In the genomic region with DNA sequence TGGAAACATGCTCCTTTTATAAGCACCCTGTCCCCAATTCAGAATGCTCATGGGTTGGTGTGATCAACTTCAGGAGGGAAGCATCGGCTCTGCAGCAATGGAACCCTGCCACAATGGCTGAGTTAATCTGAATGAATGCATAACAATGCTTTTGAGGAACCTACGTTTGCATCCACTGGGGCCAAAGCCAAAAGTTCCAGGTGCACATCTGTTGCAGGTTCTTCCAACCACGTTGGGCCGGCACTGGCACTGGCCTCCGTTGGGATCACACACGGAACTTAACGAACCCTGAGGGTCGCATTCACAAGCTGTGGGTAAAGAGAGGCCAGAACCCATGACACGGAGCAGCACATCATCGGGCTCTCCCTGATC, we compare ENCODE assay signal across 23 cellular contexts. TPM values are rescaled to one million over a fixed set of nuclear protein-coding genes. Genes with fewer than 3 reads are reported as not detected.
DNase-seq lines count a peak whose midpoint lies in the region; ATAC-seq, FAIRE-seq and TF ChIP-seq lines count a peak whose summit lies in the region.
"Had no signal": no experiment of that assay in that cellular context is flagged by ENCODE, and none has a peak within 500 bp of the region (broad histone marks: within the 10 kb centered on the region; RNA-seq: fewer than 3 reads in every experiment).

No MANE protein-coding gene starts in this region.

- H3K4me1 Mint-ChIP-seq in GM23338 (peaks cover 30% of the 10 kb centered on the region), WTC11 (peaks cover 20% of the 10 kb centered on the region)
- H3K4me1 Mint-ChIP-seq in stimulated activated naive CD8-positive, alpha-beta T cell treated with anti-CD3 and anti-CD28 coated beads, Interleukin-15, amount 100 ng/mL, for 72 hours = no peaks in the 10 kb centered on the region
- H3K4me1 Mint-ChIP-seq: CD4-positive, alpha-beta memory T cell; stimulated activated effector memory CD8-positive, alpha-beta T cell treated with anti-CD3 and anti-CD28 coated beads, Interleukin-12 subunit alpha, Interleukin-12 subunit beta, amount 100 ng/mL, for 72 hours had no signal

- H3F3A ChIP-seq in GM23338 (replicated peaks; ENCODE audit: low read depth) = no peaks in the 10 kb centered on the region

- H3K9me3 ChIP-seq in gastroesophageal sphincter (no peaks in the 10 kb centered on the region), skeletal muscle satellite cell (replicated peaks; ENCODE audit: low read length) (no peaks in the 10 kb centered on the region)
- H3K9me3 ChIP-seq: mucosa of descending colon had no signal

- H2AFZ ChIP-seq in GM23338 = no peak overlapping the region
- H2AFZ ChIP-seq: parathyroid adenoma had no signal

- H3K9ac ChIP-seq in skeletal muscle satellite cell (ENCODE audit: low read depth, low read length) = no peak overlapping the region
- H3K9ac ChIP-seq: parathyroid adenoma had no signal

- POLR2A ChIA-PET in WTC11 (lab: Charles Lee) = no interaction called here

- H3K4me1 ChIP-seq in GM23338 (ENCODE audit: insufficient read depth) = peaks cover 13% of the 10 kb centered on the region
- H3K4me1 ChIP-seq in gastroesophageal sphincter = peaks cover 11 to 61% (median 41%) of the 10 kb centered on the region in 3 donors
- H3K4me1 ChIP-seq in skeletal muscle satellite cell (ENCODE audit: control insufficient read depth, insufficient read depth, low read length) = peaks cover 39% of the 10 kb centered on the region

- H3K79me2 ChIP-seq in GM23338 (replicated peaks; ENCODE audit: insufficient read depth) = no peaks in the 10 kb centered on the region
- H3K79me2 ChIP-seq: parathyroid adenoma had no signal

- H3K27ac Mint-ChIP-seq in GM23338 (no peak overlapping the region), WTC11 (peak overlapping the region; percentile 64; the same call in 1 of the 2 replicates)
- no peak overlapping the region for H3K27ac Mint-ChIP-seq in stimulated activated naive CD8-positive, alpha-beta T cell treated with anti-CD3 and anti-CD28 coated beads, Interleukin-15, amount 100 ng/mL, for 72 hours
- H3K27ac Mint-ChIP-seq: activated CD8-positive, alpha-beta T cell treated with anti-CD3 and anti-CD28 coated beads for 36 hours; activated naive CD8-positive, alpha-beta T cell; CD4-positive, alpha-beta memory T cell; stimulated activated effector memory CD8-positive, alpha-beta T cell treated with anti-CD3 and anti-CD28 coated beads, Interleukin-12 subunit alpha, Interleukin-12 subunit beta, amount 100 ng/mL, for 72 hours had no signal

- peak; percentile 80 for ATAC-seq in GM23338
- peak; percentile 74 for ATAC-seq in WTC11
- ATAC-seq in gastroesophageal sphincter = no peak
- ATAC-seq in stimulated activated naive CD8-positive, alpha-beta T cell treated with anti-CD3 and anti-CD28 coated beads, Interleukin-15, amount 100 ng/mL, for 72 hours = no peak
- no peak for ATAC-seq in HG02852 (IDR thresholded peaks at IDR 0.05; ENCODE audit: unreplicated experiment)
- ATAC-seq: activated CD8-positive, alpha-beta T cell treated with anti-CD3 and anti-CD28 coated beads for 36 hours; stimulated activated effector memory CD8-positive, alpha-beta T cell treated with anti-CD3 and anti-CD28 coated beads, Interleukin-12 subunit alpha, Interleukin-12 subunit beta, amount 100 ng/mL, for 72 hours had no signal

- H3K9me3 Mint-ChIP-seq in GM23338 (no peaks in the 10 kb centered on the region), WTC11 (no peaks in the 10 kb centered on the region)
- H3K9me3 Mint-ChIP-seq in stimulated activated naive CD8-positive, alpha-beta T cell treated with anti-CD3 and anti-CD28 coated beads, Interleukin-15, amount 100 ng/mL, for 72 hours = no peaks in the 10 kb centered on the region
- H3K9me3 Mint-ChIP-seq: activated CD8-positive, alpha-beta T cell treated with anti-CD3 and anti-CD28 coated beads for 36 hours; CD4-positive, alpha-beta memory T cell; stimulated activated effector memory CD8-positive, alpha-beta T cell treated with anti-CD3 and anti-CD28 coated beads, Interleukin-12 subunit alpha, Interleukin-12 subunit beta, amount 100 ng/mL, for 72 hours had no signal

- H3K36me3 ChIP-seq in GM23338 (ENCODE audit: insufficient read depth) (peaks cover 9% of the 10 kb centered on the region; the same call in 1 of the 2 replicates), gastroesophageal sphincter (peaks cover 0 to 76% of the 10 kb centered on the region in 2 donors), skeletal muscle satellite cell (ENCODE audit: insufficient read depth, low read length) (peaks cover 88% of the 10 kb centered on the region)

- TF ChIP-seq CTCF in GM23338 (conservative IDR thresholded peaks at IDR 0.05; ENCODE audit: low read depth in 2 of 2) (no peak), WTC11 (IDR thresholded peaks at IDR 0.05) (no peak), gastroesophageal sphincter (IDR thresholded peaks at IDR 0.05) (no peak), GM13976 (IDR thresholded peaks at IDR 0.05; ENCODE audit: borderline replicate concordance, control extremely low read depth, extremely low read depth, insufficient read depth, missing control alignments) (no peak)

- no peak overlapping the region for H3K4me3 ChIP-seq in GM23338
- H3K4me3 ChIP-seq in gastroesophageal sphincter = no peak overlapping the region
- no peak overlapping the region for H3K4me3 ChIP-seq in skeletal muscle satellite cell (ENCODE audit: low read length)
- H3K4me3 ChIP-seq: dorsolateral prefrontal cortex, lung, mucosa of descending colon had no signal

- H3K27me3 ChIP-seq in GM23338 (ENCODE audit: insufficient read depth) = no peaks in the 10 kb centered on the region
- H3K27me3 ChIP-seq in gastroesophageal sphincter = no peaks in the 10 kb centered on the region
- H3K27me3 ChIP-seq in skeletal muscle satellite cell (ENCODE audit: control insufficient read depth, insufficient read depth, low read length) = no peaks in the 10 kb centered on the region

- TF ChIP-seq POLR2A in gastroesophageal sphincter (IDR thresholded peaks at IDR 0.05) = no peak
- TF ChIP-seq POLR2A in GM12891 (IDR thresholded peaks at IDR 0.05; ENCODE audit: low read depth, low read length) = no peak

- no peak overlapping the region for H3K27ac ChIP-seq in GM23338 (ENCODE audit: low read depth)
- peak overlapping the region; percentile 74 to 88 (median 78) for H3K27ac ChIP-seq in gastroesophageal sphincter

- no peak overlapping the region for H3K4me3 Mint-ChIP-seq in GM23338
- no peak overlapping the region for H3K4me3 Mint-ChIP-seq in WTC11
- no peak overlapping the region for H3K4me3 Mint-ChIP-seq in stimulated activated naive CD8-positive, alpha-beta T cell treated with anti-CD3 and anti-CD28 coated beads, Interleukin-15, amount 100 ng/mL, for 72 hours
- H3K4me3 Mint-ChIP-seq: activated CD8-positive, alpha-beta T cell treated with anti-CD3 and anti-CD28 coated beads for 36 hours; activated naive CD8-positive, alpha-beta T cell; CD4-positive, alpha-beta memory T cell; stimulated activated effector memory CD8-positive, alpha-beta T cell treated with anti-CD3 and anti-CD28 coated beads, Interleukin-12 subunit alpha, Interleukin-12 subunit beta, amount 100 ng/mL, for 72 hours had no signal

- H3K27me3 Mint-ChIP-seq in GM23338 (ENCODE audit: insufficient read depth, low read depth, poor library complexity) = no peaks in the 10 kb centered on the region
- no peaks in the 10 kb centered on the region for H3K27me3 Mint-ChIP-seq in WTC11 (ENCODE audit: low read depth)
- no peaks in the 10 kb centered on the region for H3K27me3 Mint-ChIP-seq in stimulated activated naive CD8-positive, alpha-beta T cell treated with anti-CD3 and anti-CD28 coated beads, Interleukin-15, amount 100 ng/mL, for 72 hours

- H3K36me3 Mint-ChIP-seq in GM23338 (ENCODE audit: low read depth) = peaks cover 28% of the 10 kb centered on the region
- H3K36me3 Mint-ChIP-seq in WTC11 = peaks cover 72% of the 10 kb centered on the region
- H3K36me3 Mint-ChIP-seq: activated naive CD8-positive, alpha-beta T cell; CD4-positive, alpha-beta memory T cell; stimulated activated effector memory CD8-positive, alpha-beta T cell treated with anti-CD3 and anti-CD28 coated beads, Interleukin-12 subunit alpha, Interleukin-12 subunit beta, amount 100 ng/mL, for 72 hours had no signal

- peak; percentile 51 for DNase-seq in GM23338 (ENCODE audit: low spot score)
- DNase-seq in WTC11 (ENCODE audit: low spot score) = peak; percentile 21
- no peak for DNase-seq in stimulated activated naive CD8-positive, alpha-beta T cell treated with anti-CD3 and anti-CD28 coated beads, Interleukin-15, amount 100 ng/mL, for 72 hours
- DNase-seq in GM13976 (ENCODE audit: low spot score) = no peak
- no peak for DNase-seq in GM12891 (ENCODE audit: insufficient read length, low spot score)
- DNase-seq: activated CD4-positive, CD25-positive, alpha-beta regulatory T cell treated with anti-CD3 and anti-CD28 coated beads, Interleukin-2, amount 50 U/mL, for 72 hours; activated CD8-positive, alpha-beta T cell treated with anti-CD3 and anti-CD28 coated beads for 36 hours; activated T-cell treated with anti-CD3 and anti-CD28 coated beads for 4 hours; AML-193; CD4-positive, alpha-beta memory T cell; dorsolateral prefrontal cortex; mucosa of descending colon; NCI-H1930; NCI-H524 treated with DMSO at 0.1 percent for 48 hours; stimulated activated CD4-positive, alpha-beta T cell treated with anti-CD3 and anti-CD28 coated beads, Interleukin-4, amount 100 ng/mL, for 24 hours had no signal

- in situ Hi-C loops in GM13976 (cut with MboI; ENCODE audit: low sequenced_read_pairs, unreplicated experiment) = no loop called here

- 50 to 85% methylated on average over 2 of the region's 10 CpGs for WGBS in gastroesophageal sphincter (ENCODE audit: low coverage in 1 of 2), 2 donors

- TF ChIP-seq EP300 in gastroesophageal sphincter (IDR thresholded peaks at IDR 0.05) = no peak

- H3K4me2 ChIP-seq in GM23338 (0 out of 2 replicates have a peak overlapping the region, but pooled peaks have one; percentile 48), skeletal muscle satellite cell (ENCODE audit: low read length) (peak overlapping the region; percentile 26)

- CTCF ChIA-PET in WTC11 (lab: Charles Lee) = interaction anchor here (2.1 kb wide), 1 partner anchor 155 kb away, joined by 5 read pairs; no protein-coding TSS in a partner anchor

- FAIRE-seq in GM12891 (lab: Jason Lieb, UNC) = no peak
- FAIRE-seq: A204.1 had no signal

- no peaks in the 10 kb centered on the region for H3K9me2 ChIP-seq in GM23338 (ENCODE audit: insufficient read depth)

- H4K20me1 ChIP-seq in GM23338 (replicated peaks; ENCODE audit: insufficient read depth) = no peaks in the 10 kb centered on the region

TF ChIP-seq in GM23338, 12 proteins besides CTCF, POLR2A, EP300 and RAD21 (continues in another document):
- 0 out of 2 replicates have a peak, but pooled peaks have one; percentile 6 for TF ChIP-seq ZNF331 (CRISPR knock-in tag; IDR thresholded peaks at IDR 0.05; ENCODE audit: low read depth)

TF ChIP-seq in WTC11, 78 proteins besides CTCF, POLR2A, EP300 and RAD21 (continues in another document):
- no peak for TF ChIP-seq FOXJ3 (CRISPR knock-in tag; IDR thresholded peaks at IDR 0.05; ENCODE audit: borderline replicate concordance)

RNA-seq across cellular contexts. Expression of a gene that starts 43.4 kb away (rescaled TPM):
- 57.6 and 57.8 TPM in 2 replicates for total RNA-seq in GM23338 (2014; rRNA removed; shearing (Covaris generic))
- polyA plus RNA-seq in GM23338 (2016; fragmentation: Nextera tagmentation; extraction: Ambion mirVana) = 50.0 and 53.5 TPM in 2 replicates
- total RNA-seq in WTC11 (2021) (77.8 to 101 TPM (median 78.4 TPM) in 3 replicates), gastroesophageal sphincter (100 to 1,000 TPM; 130 to 193 (median 179) TPM)
- total RNA-seq in skeletal muscle satellite cell (2012; rRNA removed) = 227 and 312 TPM in 2 replicates
- 0.30 TPM for polyA plus RNA-seq in GM12891 (2012; ENCODE audit: low read depth, missing spikeins)
- total RNA-seq: CD4-positive, alpha-beta memory T cell had no signal

Comparison
In these comparisons a context has a peak if more than half of its experiments do, and no peak if none do; other contexts are left out.
1. ATAC-seq: peak in GM23338 (single experiment) and WTC11 (single experiment); none in gastroesophageal sphincter (single experiment), stimulated activated naive CD8-positive, alpha-beta T cell treated with anti-CD3 and anti-CD28 coated beads, Interleukin-15, amount 100 ng/mL, for 72 hours (single experiment) and HG02852 (single experiment).
2. DNase-seq: peak in GM23338 (single experiment) and WTC11 (single experiment); none in stimulated activated naive CD8-positive, alpha-beta T cell treated with anti-CD3 and anti-CD28 coated beads, Interleukin-15, amount 100 ng/mL, for 72 hours (0 of 2), GM13976 (single experiment) and GM12891 (single experiment).